21 cellular contexts compared by ENCODE assay signal in genomic region chr13:59300347-59301165, GRCh38.
"Had no signal": no experiment of that assay in that cellular context is flagged by ENCODE, and none has a peak within 500 bp of the region (broad histone marks: within the 10 kb centered on the region; RNA-seq: fewer than 3 reads in every experiment).

No MANE protein-coding gene starts in this region.

- H3K27me3 ChIP-seq: foreskin keratinocyte, vagina had no signal

- H3K36me3 ChIP-seq: lower lobe of right lung, thoracic aorta, vagina had no signal

- H3K27ac ChIP-seq: foreskin keratinocyte, lower lobe of right lung, parathyroid adenoma, thoracic aorta, vagina had no signal

- H3K36me3 Mint-ChIP-seq: activated CD4-positive, alpha-beta memory T cell treated with anti-CD3 and anti-CD28 coated beads for 36 hours; activated naive CD8-positive, alpha-beta T cell treated with anti-CD3 and anti-CD28 coated beads, Interleukin-2, amount 10 ng/mL, durations not matched to agents 7 days and 5 days; natural killer cell; type B pancreatic cell had no signal

- H2AFZ ChIP-seq: parathyroid adenoma had no signal

- H3K27me3 Mint-ChIP-seq: activated CD4-positive, alpha-beta memory T cell treated with anti-CD3 and anti-CD28 coated beads for 36 hours; type B pancreatic cell had no signal

- H3K4me3 ChIP-seq: lower lobe of right lung, thoracic aorta, vagina had no signal

- H3K4me1 ChIP-seq: foreskin keratinocyte, lower lobe of right lung, parathyroid adenoma, vagina had no signal

- H3K4me1 Mint-ChIP-seq: activated naive CD8-positive, alpha-beta T cell treated with anti-CD3 and anti-CD28 coated beads, Interleukin-2, amount 10 ng/mL, durations not matched to agents 7 days and 5 days; natural killer cell had no signal

- DNase-seq: activated CD4-positive, alpha-beta memory T cell treated with anti-CD3 and anti-CD28 coated beads for 36 hours; activated CD4-positive, alpha-beta T cell treated with anti-CD3 and anti-CD28 coated beads for 48 hours; activated effector memory CD4-positive, alpha-beta T cell treated with Interleukin-2 at 50 U/mL for 16 hours; activated naive CD4-positive, alpha-beta T cell treated with anti-CD3 and anti-CD28 coated beads for 36 hours; activated naive CD8-positive, alpha-beta T cell treated with anti-CD3 and anti-CD28 coated beads, Interleukin-2, amount 10 ng/mL, durations not matched to agents 7 days and 5 days; activated T-cell treated with anti-CD3 and anti-CD28 coated beads, Interleukin-2, amount 50 U/mL, for 72 hours; amniotic stem cell; cerebellar nuclear complex; foreskin keratinocyte; kidney; lower lobe of right lung; natural killer cell; small intestine; stimulated activated CD4-positive, alpha-beta T cell treated with anti-CD3 and anti-CD28 coated beads, Interleukin-15, amount 100 ng/mL, for 24 hours; stimulated activated naive CD4-positive, alpha-beta T cell; T-helper 9 cell had no signal

- H3K4me3 Mint-ChIP-seq: activated CD4-positive, alpha-beta memory T cell treated with anti-CD3 and anti-CD28 coated beads for 36 hours; activated naive CD4-positive, alpha-beta T cell treated with anti-CD3 and anti-CD28 coated beads for 36 hours; activated naive CD8-positive, alpha-beta T cell treated with anti-CD3 and anti-CD28 coated beads, Interleukin-2, amount 10 ng/mL, durations not matched to agents 7 days and 5 days; activated T-cell treated with anti-CD3 and anti-CD28 coated beads, Interleukin-2, amount 50 U/mL, for 72 hours; natural killer cell; type B pancreatic cell had no signal

- H3K27ac Mint-ChIP-seq: activated CD4-positive, alpha-beta memory T cell treated with anti-CD3 and anti-CD28 coated beads for 36 hours; activated naive CD4-positive, alpha-beta T cell treated with anti-CD3 and anti-CD28 coated beads for 36 hours; activated naive CD8-positive, alpha-beta T cell treated with anti-CD3 and anti-CD28 coated beads, Interleukin-2, amount 10 ng/mL, durations not matched to agents 7 days and 5 days; activated T-cell treated with anti-CD3 and anti-CD28 coated beads, Interleukin-2, amount 50 U/mL, for 72 hours; natural killer cell; type B pancreatic cell had no signal

- H3K79me2 ChIP-seq: parathyroid adenoma had no signal

- ATAC-seq: activated T-cell treated with anti-CD3 and anti-CD28 coated beads, Interleukin-2, amount 50 U/mL, for 72 hours; foreskin keratinocyte; lower lobe of right lung; natural killer cell; sciatic nerve had no signal
